ENCODE assay signal across 18 cellular contexts in genomic region chrX:121570072-121570841, GRCh38.
DNase-seq lines count a peak whose midpoint lies in the region; ATAC-seq, FAIRE-seq and TF ChIP-seq lines count a peak whose summit lies in the region.
"Had no signal": no experiment of that assay in that cellular context is flagged by ENCODE, and none has a peak within 500 bp of the region (broad histone marks: within the 10 kb centered on the region; RNA-seq: fewer than 3 reads in every experiment).

No MANE protein-coding gene starts in this region.

- H3K27me3 ChIP-seq in testis = no peaks in the 10 kb centered on the region
- H3K27me3 ChIP-seq: Peyer's patch, upper lobe of right lung had no signal

- no peaks in the 10 kb centered on the region for H3K9me3 ChIP-seq in testis
- H3K9me3 ChIP-seq: A549, Peyer's patch, upper lobe of right lung had no signal

- WGBS in testis, 2 donors = 89 to 100% methylated on average over 1 to 4 of the region's 4 CpGs

- TF ChIP-seq POLR2A in testis (IDR thresholded peaks at IDR 0.05) = no peak

- ATAC-seq in HG02884 (IDR thresholded peaks at IDR 0.05; ENCODE audit: unreplicated experiment) = peak; percentile 87
- ATAC-seq: A549, upper lobe of right lung had no signal

- H3K4me1 Mint-ChIP-seq in activated naive CD4-positive, alpha-beta T cell treated with anti-CD3 and anti-CD28 coated beads for 36 hours (ENCODE audit: low read depth) = no peaks in the 10 kb centered on the region
- H3K4me1 Mint-ChIP-seq in activated naive CD4-positive, alpha-beta T cell treated with anti-CD3 and anti-CD28 coated beads, Interleukin-2, amount 10 ng/mL, durations not matched to agents 7 days and 5 days = no peaks in the 10 kb centered on the region
- no peaks in the 10 kb centered on the region for H3K4me1 Mint-ChIP-seq in endothelial cell (ENCODE audit: unreplicated experiment)
- H3K4me1 Mint-ChIP-seq: activated CD4-positive, alpha-beta memory T cell treated with anti-CD3 and anti-CD28 coated beads, Interleukin-2, amount 10 ng/mL, durations not matched to agents 7 days and 5 days had no signal

- no peak overlapping the region for H3K4me3 Mint-ChIP-seq in activated naive CD4-positive, alpha-beta T cell treated with anti-CD3 and anti-CD28 coated beads for 36 hours
- H3K4me3 Mint-ChIP-seq in activated naive CD4-positive, alpha-beta T cell treated with anti-CD3 and anti-CD28 coated beads, Interleukin-2, amount 10 ng/mL, durations not matched to agents 7 days and 5 days = no peak overlapping the region
- H3K4me3 Mint-ChIP-seq in endothelial cell (ENCODE audit: unreplicated experiment) = no peak overlapping the region
- H3K4me3 Mint-ChIP-seq: activated CD4-positive, alpha-beta memory T cell treated with anti-CD3 and anti-CD28 coated beads, Interleukin-2, amount 10 ng/mL, durations not matched to agents 7 days and 5 days; memory B cell had no signal

- TF ChIP-seq CTCF in testis (IDR thresholded peaks at IDR 0.05) (no peak), endothelial cell (IDR thresholded peaks at IDR 0.05; ENCODE audit: unreplicated experiment) (no peak)

- intact Hi-C loops in activated naive CD4-positive, alpha-beta T cell treated with anti-CD3 and anti-CD28 coated beads for 36 hours (cut with micrococcal nuclease) = no loop called here
- intact Hi-C loops in testis (cut with DNase I; ENCODE audit: low total_unique reads) = no loop called here

- H3K4me1 ChIP-seq in testis = no peaks in the 10 kb centered on the region
- H3K4me1 ChIP-seq: A549, Peyer's patch, upper lobe of right lung had no signal

- FAIRE-seq in GM19239 (lab: Jason Lieb, UNC) = no peak
- FAIRE-seq: A549 had no signal

- CTCF ChIA-PET in activated naive CD4-positive, alpha-beta T cell treated with anti-CD3 and anti-CD28 coated beads for 36 hours (lab: Charles Lee) = interaction anchor here (0.6 kb wide), 1 partner anchor 181 kb away, joined by 5 read pairs; no protein-coding TSS in a partner anchor
- CTCF ChIA-PET in activated naive CD4-positive, alpha-beta T cell treated with anti-CD3 and anti-CD28 coated beads, Interleukin-2, amount 10 ng/mL, durations not matched to agents 7 days and 5 days (lab: Charles Lee) = no interaction called here

- no peak overlapping the region for H3K4me3 ChIP-seq in testis
- H3K4me3 ChIP-seq: A549, Peyer's patch, upper lobe of right lung had no signal

- no peak overlapping the region for H3K27ac Mint-ChIP-seq in activated naive CD4-positive, alpha-beta T cell treated with anti-CD3 and anti-CD28 coated beads for 36 hours
- no peak overlapping the region for H3K27ac Mint-ChIP-seq in activated naive CD4-positive, alpha-beta T cell treated with anti-CD3 and anti-CD28 coated beads, Interleukin-2, amount 10 ng/mL, durations not matched to agents 7 days and 5 days
- H3K27ac Mint-ChIP-seq in endothelial cell (ENCODE audit: unreplicated experiment) = no peak overlapping the region
- H3K27ac Mint-ChIP-seq: activated CD4-positive, alpha-beta memory T cell treated with anti-CD3 and anti-CD28 coated beads, Interleukin-2, amount 10 ng/mL, durations not matched to agents 7 days and 5 days; memory B cell had no signal

- H3K36me3 Mint-ChIP-seq in activated naive CD4-positive, alpha-beta T cell treated with anti-CD3 and anti-CD28 coated beads for 36 hours (ENCODE audit: low read depth) = no peaks in the 10 kb centered on the region
- H3K36me3 Mint-ChIP-seq in activated naive CD4-positive, alpha-beta T cell treated with anti-CD3 and anti-CD28 coated beads, Interleukin-2, amount 10 ng/mL, durations not matched to agents 7 days and 5 days = no peaks in the 10 kb centered on the region
- H3K36me3 Mint-ChIP-seq in endothelial cell (ENCODE audit: low read depth, unreplicated experiment) = peaks cover 2% of the 10 kb centered on the region
- H3K36me3 Mint-ChIP-seq: memory B cell had no signal

- H3K36me3 ChIP-seq in testis (ENCODE audit: low read depth, missing control alignments) = no peaks in the 10 kb centered on the region
- H3K36me3 ChIP-seq: Peyer's patch, upper lobe of right lung had no signal

- peak; percentile 3 for DNase-seq in activated naive CD4-positive, alpha-beta T cell treated with anti-CD3 and anti-CD28 coated beads for 36 hours
- DNase-seq in activated naive CD4-positive, alpha-beta T cell treated with anti-CD3 and anti-CD28 coated beads, Interleukin-2, amount 10 ng/mL, durations not matched to agents 7 days and 5 days = no peak
- DNase-seq in RKO (ENCODE audit: low spot score) (peak; percentile 11), testis (peak; percentile 17), endothelial cell (ENCODE audit: low spot score) (no peak), HT-29 (ENCODE audit: low spot score) (no peak), GM19239 (ENCODE audit: insufficient read length, low spot score) (no peak)
- DNase-seq: activated CD4-positive, alpha-beta memory T cell treated with anti-CD3 and anti-CD28 coated beads, Interleukin-2, amount 10 ng/mL, durations not matched to agents 7 days and 5 days; activated naive CD4-positive, alpha-beta T cell treated with Interleukin-2 at 50 U/mL for 16 hours; central memory CD4-positive, alpha-beta T cell; occipital lobe; Peyer's patch; stimulated activated CD4-positive, alpha-beta T cell treated with anti-CD3 and anti-CD28 coated beads, Interleukin-12 subunit alpha, Interleukin-12 subunit beta, amount 100 ng/mL, for 4 hours; T1000; upper lobe of right lung had no signal

- H3K27ac ChIP-seq in testis = no peak overlapping the region
- H3K27ac ChIP-seq: A549, Peyer's patch, upper lobe of right lung had no signal

- H3K27me3 Mint-ChIP-seq in activated naive CD4-positive, alpha-beta T cell treated with anti-CD3 and anti-CD28 coated beads for 36 hours (ENCODE audit: low read depth) = peaks cover 2% of the 10 kb centered on the region
- no peaks in the 10 kb centered on the region for H3K27me3 Mint-ChIP-seq in activated naive CD4-positive, alpha-beta T cell treated with anti-CD3 and anti-CD28 coated beads, Interleukin-2, amount 10 ng/mL, durations not matched to agents 7 days and 5 days
- no peaks in the 10 kb centered on the region for H3K27me3 Mint-ChIP-seq in endothelial cell (ENCODE audit: unreplicated experiment)
- H3K27me3 Mint-ChIP-seq: activated CD4-positive, alpha-beta memory T cell treated with anti-CD3 and anti-CD28 coated beads, Interleukin-2, amount 10 ng/mL, durations not matched to agents 7 days and 5 days; memory B cell had no signal

- peaks cover 2% of the 10 kb centered on the region for H3K9me3 Mint-ChIP-seq in activated naive CD4-positive, alpha-beta T cell treated with anti-CD3 and anti-CD28 coated beads for 36 hours
- H3K9me3 Mint-ChIP-seq in activated naive CD4-positive, alpha-beta T cell treated with anti-CD3 and anti-CD28 coated beads, Interleukin-2, amount 10 ng/mL, durations not matched to agents 7 days and 5 days = no peaks in the 10 kb centered on the region
- H3K9me3 Mint-ChIP-seq in endothelial cell (ENCODE audit: unreplicated experiment) = no peaks in the 10 kb centered on the region
- H3K9me3 Mint-ChIP-seq: activated CD4-positive, alpha-beta memory T cell treated with anti-CD3 and anti-CD28 coated beads, Interleukin-2, amount 10 ng/mL, durations not matched to agents 7 days and 5 days had no signal

Comparison
In these comparisons a context has a peak if more than half of its experiments do, and no peak if none do; other contexts are left out.
1. DNase-seq: peak in activated naive CD4-positive, alpha-beta T cell treated with anti-CD3 and anti-CD28 coated beads for 36 hours (single experiment), RKO (single experiment) and testis (single experiment); none in activated naive CD4-positive, alpha-beta T cell treated with anti-CD3 and anti-CD28 coated beads, Interleukin-2, amount 10 ng/mL, durations not matched to agents 7 days and 5 days (single experiment), endothelial cell (single experiment), HT-29 (single experiment) and GM19239 (single experiment).